In genomic region chr1:167488786-167489185, GRCh38 we compare ENCODE assay signal across 16 cellular contexts. TPM values are rescaled to one million over a fixed set of nuclear protein-coding genes. Genes with fewer than 3 reads are reported as not detected.
A peak's percentile ranks its signal among the peaks of the same experiment; 100 is the strongest.
DNase-seq lines count a peak whose midpoint lies in the region; ATAC-seq and FAIRE-seq lines count a peak whose summit lies in the region.
"Had no signal": no experiment of that assay in that cellular context is flagged by ENCODE, and none has a peak within 500 bp of the region (broad histone marks: within the 10 kb centered on the region; RNA-seq: fewer than 3 reads in every experiment).

No MANE protein-coding gene starts in this region.

- H2BK120ac ChIP-seq in mesendoderm (ENCODE audit: low read depth, low read length): no peak overlapping the region

- WGBS in mesendoderm (ENCODE audit: extremely low coverage, insufficient coverage, low lambda C conversion rate): no CpG with 5 or more reads among the region's 14 CpGs

- ATAC-seq in activated T-helper 17 cell treated with anti-CD3 and anti-CD28 coated beads, Interleukin-2, amount 50 U/mL, for 72 hours (replicated peaks): no peak
- no peak for ATAC-seq in GM21367 (IDR thresholded peaks at IDR 0.05; ENCODE audit: unreplicated experiment)
- ATAC-seq: heart left ventricle had no signal

- H3K27me3 ChIP-seq in mesendoderm (ENCODE audit: insufficient read depth, low read length, poor library complexity): no peaks in the 10 kb centered on the region
- H3K27me3 ChIP-seq: brain microvascular endothelial cell had no signal

- H3K56ac ChIP-seq in mesendoderm (ENCODE audit: low read length): peak overlapping the region; percentile 59

- H2BK15ac ChIP-seq in mesendoderm (replicated peaks; ENCODE audit: low read depth): no peak overlapping the region

- H3K9me3 Mint-ChIP-seq in activated T-helper 17 cell treated with anti-CD3 and anti-CD28 coated beads, Interleukin-2, amount 50 U/mL, for 72 hours: no peaks in the 10 kb centered on the region

- H3K27me3 Mint-ChIP-seq in activated T-helper 17 cell treated with anti-CD3 and anti-CD28 coated beads, Interleukin-2, amount 50 U/mL, for 72 hours: no peaks in the 10 kb centered on the region

- no peaks in the 10 kb centered on the region for H3K79me2 ChIP-seq in mesendoderm (ENCODE audit: control insufficient read depth, insufficient read depth, low read length)

- H3K79me1 ChIP-seq in mesendoderm (ENCODE audit: low read length): no peaks in the 10 kb centered on the region

- H4K5ac ChIP-seq in mesendoderm (ENCODE audit: low read length): no peak overlapping the region

- H3K18ac ChIP-seq in mesendoderm (ENCODE audit: low read length): no peak overlapping the region

- H3K9ac ChIP-seq in mesendoderm (ENCODE audit: low read length): peak overlapping the region; percentile 15

- no peak overlapping the region for H3K4me2 ChIP-seq in mesendoderm (ENCODE audit: low read length)

- no peaks in the 10 kb centered on the region for H3K36me3 ChIP-seq in mesendoderm (ENCODE audit: control insufficient read depth, insufficient read depth, low read length)
- H3K36me3 ChIP-seq: brain microvascular endothelial cell, heart left ventricle had no signal

- H3K4me3 ChIP-seq in mesendoderm (ENCODE audit: low read length): no peak overlapping the region
- H3K4me3 ChIP-seq: heart left ventricle, lung had no signal

- H3K4me1 Mint-ChIP-seq in activated T-helper 17 cell treated with anti-CD3 and anti-CD28 coated beads, Interleukin-2, amount 50 U/mL, for 72 hours: peaks cover 65% of the 10 kb centered on the region

- peak overlapping the region; percentile 84 for H3K4me3 Mint-ChIP-seq in activated T-helper 17 cell treated with anti-CD3 and anti-CD28 coated beads, Interleukin-2, amount 50 U/mL, for 72 hours

- no peak overlapping the region for H3K23ac ChIP-seq in mesendoderm (ENCODE audit: low read length)

- no peak for FAIRE-seq in GM19239 (lab: Jason Lieb, UNC)
- FAIRE-seq: endometrium had no signal

- DNase-seq in NCI-H1417 (lab: John Stamatoyannopoulos, UW) (peak in 2 of 3 experiments; percentile 49 to 84), NCI-H1417 treated with DMSO at 0.1 percent for 48 hours (lab: John Stamatoyannopoulos, UW) (no peak), NCI-H128 (lab: John Stamatoyannopoulos, UW; ENCODE audit: unreplicated experiment) (peak; percentile 32), mesendoderm (peak; percentile 29), ACHN (no peak), GM19239 (ENCODE audit: insufficient read length, low spot score) (no peak)
- DNase-seq: 8988T, brain microvascular endothelial cell, heart left ventricle, NCI-H1105 treated with DMSO at 0.1 percent for 48 hours had no signal

- H3K27ac ChIP-seq in mesendoderm (ENCODE audit: low read depth, low read length): no peak overlapping the region
- H3K27ac ChIP-seq: brain microvascular endothelial cell, heart left ventricle had no signal

- H3K36me3 Mint-ChIP-seq in activated T-helper 17 cell treated with anti-CD3 and anti-CD28 coated beads, Interleukin-2, amount 50 U/mL, for 72 hours (ENCODE audit: low read depth): peaks cover 99% of the 10 kb centered on the region

- H2BK5ac ChIP-seq in mesendoderm (ENCODE audit: low read length): no peak overlapping the region

- in situ Hi-C loops in ACHN (cut with HindIII; ENCODE audit: low pct_ligation_motif_present, low pct_unique_long_range_greater_than_20kb, low sequenced_read_pairs): no loop called here

- H4K8ac ChIP-seq in mesendoderm (ENCODE audit: low read depth, low read length): no peak overlapping the region

- H3K4me1 ChIP-seq in mesendoderm (ENCODE audit: control insufficient read depth, low read depth, low read length): peaks cover 8% of the 10 kb centered on the region

- H3K4ac ChIP-seq in mesendoderm (ENCODE audit: low read depth, low read length): peak overlapping the region; percentile 26

- H3K27ac Mint-ChIP-seq in activated T-helper 17 cell treated with anti-CD3 and anti-CD28 coated beads, Interleukin-2, amount 50 U/mL, for 72 hours: peak overlapping the region; percentile 91

- no peak overlapping the region for H2AK5ac ChIP-seq in mesendoderm (ENCODE audit: low read length)

RNA-seq across cellular contexts. Expression of gene CD247, which starts 29.5 kb away (rescaled TPM):
- total RNA-seq in activated T-helper 17 cell treated with anti-CD3 and anti-CD28 coated beads, Interleukin-2, amount 50 U/mL, for 72 hours: 100 to 1,000 TPM; 168 to 217 TPM
- polyA plus RNA-seq in mesendoderm (2013, experiment 1 of 2): 2.9 TPM
- 3.9 TPM for polyA plus RNA-seq in mesendoderm (2013, experiment 2 of 2)
- total RNA-seq: H4, osteocyte had no signal

Comparison
In these comparisons a context has a peak if more than half of its experiments do, and no peak if none do; other contexts are left out.
1. DNase-seq: peak in NCI-H1417 (2 of 3), NCI-H128 (single experiment) and mesendoderm (single experiment); none in NCI-H1417 treated with DMSO at 0.1 percent for 48 hours (single experiment), ACHN (single experiment) and GM19239 (single experiment).